8 cellular contexts compared by ENCODE assay signal in the genomic region with DNA sequence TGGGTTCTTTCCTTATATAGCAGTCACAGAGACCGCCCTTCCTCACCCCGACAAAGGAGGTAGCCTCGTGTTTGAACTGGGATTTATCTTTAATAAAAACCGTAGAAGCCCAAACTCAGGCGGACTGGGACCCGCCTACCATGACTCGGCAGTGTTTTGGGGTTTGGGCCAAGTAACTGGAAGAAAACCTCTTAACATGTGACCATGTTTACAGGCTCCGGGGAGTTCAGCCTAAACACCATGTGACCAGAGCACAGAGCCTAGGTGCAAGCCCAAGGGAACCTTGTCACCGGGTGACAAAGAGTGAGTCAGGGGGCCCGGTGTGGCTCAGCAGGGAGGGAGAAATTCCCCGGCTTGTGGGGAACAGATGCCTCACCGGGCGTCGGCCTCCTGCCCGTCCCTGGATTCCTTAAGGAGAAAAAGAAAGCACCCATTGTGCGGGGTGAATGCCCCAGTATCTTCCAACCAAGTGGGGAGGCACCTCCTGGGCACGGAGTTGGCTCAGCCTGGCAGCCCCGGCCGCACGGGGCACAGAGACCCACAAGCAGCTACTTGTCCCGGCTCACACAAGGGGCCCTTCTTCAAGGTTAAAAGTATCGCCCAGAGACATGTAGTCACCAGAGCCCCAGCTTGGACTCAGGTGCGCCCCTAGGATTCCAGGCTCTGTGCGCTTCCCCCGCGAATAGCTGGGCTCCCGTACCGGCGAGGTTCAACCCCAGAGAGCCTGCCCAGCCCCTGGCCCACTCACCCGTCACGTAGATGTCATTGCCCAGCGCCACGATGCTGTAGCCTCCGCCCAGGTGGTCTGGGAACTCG. TPM values are rescaled to one million over a fixed set of nuclear protein-coding genes. Genes with fewer than 3 reads are reported as not detected.
DNase-seq lines count a peak whose midpoint lies in the region; ATAC-seq and TF ChIP-seq lines count a peak whose summit lies in the region.

No MANE protein-coding gene starts in this region.

- H3K4me3 Mint-ChIP-seq in CD4-positive, alpha-beta T cell, result peak overlapping the region; percentile 100

- no peaks in the 10 kb centered on the region for H3K27me3 ChIP-seq in CD4-positive, alpha-beta T cell (ENCODE audit: control insufficient read depth, insufficient read depth, low read length)
- H3K27me3 ChIP-seq in layer of hippocampus (ENCODE audit: control insufficient read depth, insufficient read depth, low read length), result no peaks in the 10 kb centered on the region

- peak overlapping the region; percentile 79 for H3K27ac ChIP-seq in CD4-positive, alpha-beta T cell (ENCODE audit: low read depth, low read length)
- peak overlapping the region; percentile 95 for H3K27ac ChIP-seq in cingulate gyrus (ENCODE audit: low read depth, low read length)
- H3K27ac ChIP-seq in layer of hippocampus (ENCODE audit: low read depth, low read length), result peak overlapping the region; percentile 96

- H3K9me3 Mint-ChIP-seq in CD4-positive, alpha-beta T cell, result no peaks in the 10 kb centered on the region

- POLR2A ChIA-PET in CD4-positive, alpha-beta T cell (lab: Charles Lee), result interaction anchor here (0.8 to 6.3 kb wide), 19 partner anchors 10 to 184 kb away, joined by 3 to 139 read pairs (median 12); a partner anchor contains a TSS

- H3K4me1 Mint-ChIP-seq in CD4-positive, alpha-beta T cell (ENCODE audit: low read depth), result peaks cover 46% of the 10 kb centered on the region

- CTCF ChIA-PET in CD4-positive, alpha-beta T cell (lab: Charles Lee), result interaction anchor here (0.6 to 5.3 kb wide), 5 partner anchors 19 to 108 kb away, joined by 3 to 22 read pairs (median 3); a partner anchor contains a TSS

- DNase-seq in CD4-positive, alpha-beta T cell, result peak; percentile 41 to 72 (median 66)
- DNase-seq in NAMALWA (ENCODE audit: low spot score), result peak; percentile 87
- peak; percentile 91 for DNase-seq in activated CD4-positive, alpha-beta T cell treated with anti-CD3 and anti-CD28 coated beads for 48 hours
- DNase-seq in stimulated activated CD4-positive, alpha-beta T cell treated with anti-CD3 and anti-CD28 coated beads, Interleukin-1b, Interleukin-23, amount 100 ng/mL, for 4 hours (ENCODE audit: low read depth in 2 of 2), result peak; percentile 63 to 65

- intact Hi-C loops in CD4-positive, alpha-beta T cell (cut with DNase I, micrococcal nuclease), result loop anchor here (1.0 to 10.0 kb wide), 3 partner anchors 21 to 46 kb away; a partner anchor contains a TSS

- H3K36me3 Mint-ChIP-seq in CD4-positive, alpha-beta T cell (ENCODE audit: low read depth), result peaks cover 48% of the 10 kb centered on the region

- H3K27ac Mint-ChIP-seq in CD4-positive, alpha-beta T cell, result peak overlapping the region; percentile 98

- H3K9me3 ChIP-seq in CD4-positive, alpha-beta T cell (ENCODE audit: control insufficient read depth, low read length), result no peaks in the 10 kb centered on the region

- peak; percentile 46 for ATAC-seq in CD4-positive, alpha-beta T cell (ENCODE audit: poor library complexity)
- ATAC-seq in GM21619 (IDR thresholded peaks at IDR 0.05; ENCODE audit: unreplicated experiment) (peak; percentile 35), HG02970 (IDR thresholded peaks at IDR 0.05; ENCODE audit: low FRiP score, unreplicated experiment) (no peak)

- peak; percentile 18 for TF ChIP-seq CTCF in CD4-positive, alpha-beta T cell (IDR thresholded peaks at IDR 0.05)

- no peaks in the 10 kb centered on the region for H3K27me3 Mint-ChIP-seq in CD4-positive, alpha-beta T cell

RNA-seq across cellular contexts. Expression of a gene that starts 1.4 kb away (rescaled TPM):
- total RNA-seq in CD4-positive, alpha-beta T cell, result 10 to 100 TPM; 32.0 to 33.5 TPM

RNA-seq across cellular contexts. Expression of a gene that starts 12.3 kb away (rescaled TPM):
- total RNA-seq in CD4-positive, alpha-beta T cell, result 1 to 10 TPM; 4.0 to 4.9 TPM

RNA-seq across cellular contexts. Expression of a gene that starts 21.5 kb away (rescaled TPM):
- 10 to 100 TPM; 31.4 to 31.7 TPM for total RNA-seq in CD4-positive, alpha-beta T cell

RNA-seq across cellular contexts. Expression of a gene that starts 23.4 kb away (rescaled TPM):
- 10 to 100 TPM; 15.2 to 18.7 TPM for total RNA-seq in CD4-positive, alpha-beta T cell

RNA-seq across cellular contexts. Expression of a gene that starts 46.1 kb away (rescaled TPM):
- total RNA-seq in CD4-positive, alpha-beta T cell, result not detected
